In the genomic region with DNA sequence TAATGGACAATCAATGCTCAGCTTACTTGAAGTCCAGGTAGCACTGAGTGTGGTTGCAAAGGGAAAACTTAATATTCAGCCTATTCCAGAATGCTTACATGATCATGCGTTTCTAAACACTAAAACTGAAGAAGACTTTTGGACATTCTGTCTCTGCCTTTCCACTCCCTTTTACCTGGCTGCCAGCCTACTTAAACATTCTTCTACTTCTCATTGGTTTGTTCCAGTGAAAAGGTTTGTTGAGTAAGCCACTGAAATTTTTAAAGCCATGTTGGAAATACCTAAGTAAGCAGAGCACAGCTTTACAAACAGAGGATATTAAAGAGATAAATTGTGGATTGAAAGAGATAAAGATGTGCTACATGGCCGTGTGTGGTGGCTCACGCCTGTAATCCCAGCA, we compare ENCODE assay signal across 23 cellular contexts.
DNase-seq lines count a peak whose midpoint lies in the region; ATAC-seq and TF ChIP-seq lines count a peak whose summit lies in the region.
"Had no signal": no experiment of that assay in that cellular context is flagged by ENCODE, and none has a peak within 500 bp of the region (broad histone marks: within the 10 kb centered on the region; RNA-seq: fewer than 3 reads in every experiment).

No MANE protein-coding gene starts in this region.

- TF ChIP-seq CTCF in RWPE2 (IDR thresholded peaks at IDR 0.05; ENCODE audit: poor library complexity, severe bottlenecking), result no peak

- H3K27me3 ChIP-seq in RWPE2 (ENCODE audit: insufficient read depth, poor library complexity, severe bottlenecking), result no peaks in the 10 kb centered on the region
- H3K27me3 ChIP-seq: BLaER1 treated with 17β-estradiol and CSF1 and Interleukin-3, amounts not matched to agents 10 nM and 100 nM had no signal

- no peaks in the 10 kb centered on the region for H3K9me3 ChIP-seq in RWPE2 (ENCODE audit: severe bottlenecking)
- H3K9me3 ChIP-seq: Caco-2 had no signal

- DNase-seq in Caki2 (ENCODE audit: low read depth), result peak; percentile 23
- no peak for DNase-seq in RWPE2 (ENCODE audit: low spot score)
- peak; percentile 7 for DNase-seq in kidney glomerular epithelial cell (lab: John Stamatoyannopoulos, UW)
- DNase-seq in renal cortical epithelial cell (ENCODE audit: low read depth), result peak; percentile 2
- DNase-seq in NCI-H69 (lab: John Stamatoyannopoulos, UW), result no peak
- no peak for DNase-seq in hippocampal formation (lab: John Stamatoyannopoulos, UW)
- no peak for DNase-seq in islet precursor cell
- DNase-seq: 8988T; AML-193; Caco-2; CD4-positive, alpha-beta T cell; CD8-positive, alpha-beta T cell; DMS 273 treated with DMSO at 0.1 percent for 48 hours; DMS153; DMS53; DMS79; DND-41; EL; GDM1 had no signal

- no peak overlapping the region for H3K4me3 ChIP-seq in RWPE2 (ENCODE audit: severe bottlenecking)
- H3K4me3 ChIP-seq: BLaER1 treated with 17β-estradiol and CSF1 and Interleukin-3, amounts not matched to agents 10 nM and 100 nM; GM12878 had no signal

- no peaks in the 10 kb centered on the region for H3K36me3 ChIP-seq in RWPE2 (ENCODE audit: low read depth)
- H3K36me3 ChIP-seq: BLaER1 treated with 17β-estradiol and CSF1 and Interleukin-3, amounts not matched to agents 10 nM and 100 nM had no signal

- H3K4me1 ChIP-seq in RWPE2 (ENCODE audit: insufficient read depth, poor library complexity, severe bottlenecking), result no peaks in the 10 kb centered on the region
- H3K4me1 ChIP-seq: Caco-2 had no signal

- ATAC-seq in RWPE2 (ENCODE audit: low read depth) (peak; percentile 38; the same call in 1 of the 3 replicates), HG03342 (IDR thresholded peaks at IDR 0.05; ENCODE audit: unreplicated experiment) (no peak)
- ATAC-seq: CD8-positive, alpha-beta T cell; GM12878 had no signal

- H3K27ac ChIP-seq in RWPE2 (ENCODE audit: poor library complexity, severe bottlenecking), result no peak overlapping the region
- H3K27ac ChIP-seq: BLaER1 treated with 17β-estradiol and CSF1 and Interleukin-3, amounts not matched to agents 10 nM and 100 nM; C4-2B had no signal

- in situ Hi-C loops in Caki2 (cut with HindIII; ENCODE audit: low pct_unique_long_range_greater_than_20kb, low sequenced_read_pairs), result no loop called here

Comparison
In these comparisons a context has a peak if more than half of its experiments do, and no peak if none do; other contexts are left out.
1. DNase-seq: peak in Caki2 (single experiment), kidney glomerular epithelial cell (single experiment) and renal cortical epithelial cell (single experiment); none in RWPE2 (single experiment), NCI-H69 (single experiment), hippocampal formation (0 of 2) and islet precursor cell (single experiment).